7 cellular contexts compared by ENCODE assay signal in the genomic region with DNA sequence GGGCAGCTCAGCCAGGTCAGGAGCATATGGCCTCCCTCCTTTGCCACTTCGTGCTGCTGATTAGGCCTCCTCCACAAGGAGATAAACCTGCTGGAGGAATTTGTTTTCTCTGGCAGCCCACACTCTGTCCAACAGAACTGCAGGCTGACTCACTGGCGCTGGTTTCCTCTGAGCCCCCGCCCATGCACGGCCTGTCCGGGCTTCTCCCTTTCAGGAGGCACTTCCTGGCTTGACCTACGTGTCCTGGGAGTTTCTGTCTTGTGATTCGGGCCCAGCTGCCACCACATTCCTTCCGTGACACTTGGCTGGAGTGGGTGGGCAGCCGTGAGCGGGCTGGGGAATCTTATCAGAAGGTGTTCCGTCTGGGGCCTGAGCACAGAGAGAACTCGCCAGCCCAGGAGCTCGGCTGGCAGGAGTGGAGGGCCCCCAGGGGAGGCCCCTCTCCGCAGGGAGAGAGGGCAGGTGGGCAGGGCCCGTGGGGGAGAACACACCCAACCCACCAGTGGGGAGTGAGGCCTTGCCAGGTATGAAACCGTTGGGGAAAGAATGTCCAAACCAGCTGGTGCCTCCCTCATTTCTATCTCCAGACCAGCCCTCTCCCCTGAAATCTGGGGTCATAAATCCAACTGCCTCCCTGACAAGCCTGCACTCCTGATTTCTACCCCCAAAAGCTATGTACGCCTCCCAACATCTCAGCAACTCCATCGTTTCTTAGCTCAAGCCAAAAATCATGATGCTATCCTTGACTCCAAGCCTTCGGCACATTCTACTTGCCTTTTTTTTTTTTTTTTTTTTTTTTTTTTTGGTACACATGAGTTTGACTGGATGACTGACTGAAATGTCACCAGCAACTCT.
DNase-seq lines count a peak whose midpoint lies in the region; ATAC-seq and TF ChIP-seq lines count a peak whose summit lies in the region.

No MANE protein-coding gene starts in this region.

- H3K9me3 ChIP-seq in right lobe of liver (no peaks in the 10 kb centered on the region), thoracic aorta (no peaks in the 10 kb centered on the region)

- no peak for TF ChIP-seq EP300 in Ishikawa (IDR thresholded peaks at IDR 0.05; ENCODE audit: borderline replicate concordance)

- intact Hi-C loops in right lobe of liver (cut with DNase I): no loop called here

- peak; percentile 72 to 83 (median 77) for ATAC-seq in right lobe of liver
- peak; percentile 77 for ATAC-seq in thoracic aorta (ENCODE audit: insufficient number of reproducible peaks, low FRiP score, low read depth)
- no peak for ATAC-seq in GM21447 (IDR thresholded peaks at IDR 0.05; ENCODE audit: unreplicated experiment)

- peak; percentile 73 for DNase-seq in cerebellar cortex (ENCODE audit: low spot score)
- DNase-seq in right lobe of liver: peak; percentile 48 to 73 (median 70)
- DNase-seq in thoracic aorta (ENCODE audit: low spot score): peak; percentile 81
- DNase-seq in activated CD8-positive, alpha-beta memory T cell treated with anti-CD3 and anti-CD28 coated beads, Interleukin-2, amount 50 U/mL, for 48 hours: no peak
- no peak for DNase-seq in activated CD8-positive, alpha-beta memory T cell treated with anti-CD3 and anti-CD28 coated beads, Interleukin-2, amount 50 U/mL, for 4 hours

- no peak for TF ChIP-seq POLR2A in right lobe of liver (IDR thresholded peaks at IDR 0.05)

- H3K4me1 ChIP-seq in right lobe of liver (no peaks in the 10 kb centered on the region), thoracic aorta (ENCODE audit: control insufficient read depth in 1 of 2, low read depth in 2 of 2) (peaks cover 33 to 45% of the 10 kb centered on the region in 2 donors)

- H3K27ac ChIP-seq in right lobe of liver (peak overlapping the region in 2 of 3 donors; percentile 48 to 79), thoracic aorta (peak overlapping the region; percentile 98 to 99)

- no peak for TF ChIP-seq CTCF in right lobe of liver (IDR thresholded peaks at IDR 0.05)
- TF ChIP-seq CTCF in thoracic aorta (IDR thresholded peaks at IDR 0.05): no peak

- H3K4me3 ChIP-seq in right lobe of liver (no peak overlapping the region), thoracic aorta (peak overlapping the region; percentile 50)

- 57% methylated on average over 9 of the region's 19 CpGs for WGBS in right lobe of liver (ENCODE audit: insufficient coverage, low coverage, low lambda C conversion rate, missing lambda C conversion rate)

- no peaks in the 10 kb centered on the region for H3K36me3 ChIP-seq in right lobe of liver
- no peaks in the 10 kb centered on the region for H3K36me3 ChIP-seq in thoracic aorta

- H3K27me3 ChIP-seq in right lobe of liver (no peaks in the 10 kb centered on the region), thoracic aorta (replicated peaks; ENCODE audit: insufficient read depth) (no peaks in the 10 kb centered on the region)

- TF ChIP-seq RAD21 in Ishikawa (IDR thresholded peaks at IDR 0.05; ENCODE audit: low read depth): no peak

TF ChIP-seq in Ishikawa, 13 proteins besides CTCF, POLR2A, EP300 and RAD21:
- TF ChIP-seq MAX (IDR thresholded peaks at IDR 0.05) (peak; percentile 28; the same call in 1 of the 2 replicates), YY1 (IDR thresholded peaks at IDR 0.05; ENCODE audit: low read depth) (no peak), EGR1 (IDR thresholded peaks at IDR 0.05) (no peak)

Comparison
In these comparisons a context has a peak if more than half of its experiments do, and no peak if none do; other contexts are left out.
1. DNase-seq: peak in cerebellar cortex (single experiment), right lobe of liver (3 of 3) and thoracic aorta (single experiment); none in activated CD8-positive, alpha-beta memory T cell treated with anti-CD3 and anti-CD28 coated beads, Interleukin-2, amount 50 U/mL, for 48 hours (single experiment) and activated CD8-positive, alpha-beta memory T cell treated with anti-CD3 and anti-CD28 coated beads, Interleukin-2, amount 50 U/mL, for 4 hours (single experiment).